In genomic region chr12:2691001-2691339, GRCh38 we compare ENCODE assay signal across 8 cellular contexts.
DNase-seq lines count a peak whose midpoint lies in the region; ATAC-seq and TF ChIP-seq lines count a peak whose summit lies in the region.

No MANE protein-coding gene starts in this region.

- no peak overlapping the region for H3K9ac ChIP-seq in smooth muscle cell (ENCODE audit: low read depth)

- peak; percentile 17 for DNase-seq in NCI-H2107 treated with DMSO at 0.1 percent for 48 hours (lab: John Stamatoyannopoulos, UW; ENCODE audit: unreplicated experiment)
- no peak for DNase-seq in NCI-H2107 (lab: John Stamatoyannopoulos, UW)
- DNase-seq in NCI-H1105 treated with DMSO at 0.1 percent for 48 hours (lab: John Stamatoyannopoulos, UW) = peak; percentile 78
- peak; percentile 66 for DNase-seq in activated CD8-positive, alpha-beta memory T cell treated with anti-CD3 and anti-CD28 coated beads, Interleukin-2, amount 50 U/mL, for 4 hours
- peak; percentile 55 for DNase-seq in foreskin melanocyte
- DNase-seq in smooth muscle cell (lab: John Stamatoyannopoulos, UW; ENCODE audit: unreplicated experiment) = no peak
- no peak for DNase-seq in 8988T

- peak overlapping the region; percentile 75 for H3K4me3 ChIP-seq in smooth muscle cell

- no peaks in the 10 kb centered on the region for H4K20me1 ChIP-seq in smooth muscle cell (ENCODE audit: low read depth)

- H3K4me2 ChIP-seq in smooth muscle cell = peak overlapping the region; percentile 98

- H3K27ac ChIP-seq in smooth muscle cell (ENCODE audit: low read depth) = no peak overlapping the region

- TF ChIP-seq CTCF in smooth muscle cell (IDR thresholded peaks at IDR 0.05; ENCODE audit: borderline replicate concordance, insufficient read depth, poor library complexity, severe bottlenecking) = no peak

- H3K79me2 ChIP-seq in smooth muscle cell (ENCODE audit: low read depth) = no peaks in the 10 kb centered on the region

- ATAC-seq in GM21360 (IDR thresholded peaks at IDR 0.05; ENCODE audit: unreplicated experiment) = no peak

- peak overlapping the region; percentile 97 for H2AFZ ChIP-seq in smooth muscle cell (ENCODE audit: low read depth)

- H3K36me3 ChIP-seq in smooth muscle cell (ENCODE audit: low read depth) = no peaks in the 10 kb centered on the region

- H3K27me3 ChIP-seq in smooth muscle cell (ENCODE audit: low read depth) = peaks cover 7% of the 10 kb centered on the region

- H3K9me3 ChIP-seq in smooth muscle cell (replicated peaks; ENCODE audit: low read depth) = no peaks in the 10 kb centered on the region

- no peaks in the 10 kb centered on the region for H3F3A ChIP-seq in smooth muscle cell (ENCODE audit: low read depth)

- peaks cover 3% of the 10 kb centered on the region for H3K4me1 ChIP-seq in smooth muscle cell (ENCODE audit: low read depth)

- 9% methylated on average over 28 of the region's 28 CpGs for WGBS in smooth muscle cell (ENCODE audit: low lambda C conversion rate)

Comparison
In these comparisons a context has a peak if more than half of its experiments do, and no peak if none do; other contexts are left out.
1. DNase-seq: peak in NCI-H2107 treated with DMSO at 0.1 percent for 48 hours (single experiment), NCI-H1105 treated with DMSO at 0.1 percent for 48 hours (single experiment), activated CD8-positive, alpha-beta memory T cell treated with anti-CD3 and anti-CD28 coated beads, Interleukin-2, amount 50 U/mL, for 4 hours (single experiment) and foreskin melanocyte (single experiment); none in NCI-H2107 (single experiment), smooth muscle cell (single experiment) and 8988T (single experiment).